In the genomic region with DNA sequence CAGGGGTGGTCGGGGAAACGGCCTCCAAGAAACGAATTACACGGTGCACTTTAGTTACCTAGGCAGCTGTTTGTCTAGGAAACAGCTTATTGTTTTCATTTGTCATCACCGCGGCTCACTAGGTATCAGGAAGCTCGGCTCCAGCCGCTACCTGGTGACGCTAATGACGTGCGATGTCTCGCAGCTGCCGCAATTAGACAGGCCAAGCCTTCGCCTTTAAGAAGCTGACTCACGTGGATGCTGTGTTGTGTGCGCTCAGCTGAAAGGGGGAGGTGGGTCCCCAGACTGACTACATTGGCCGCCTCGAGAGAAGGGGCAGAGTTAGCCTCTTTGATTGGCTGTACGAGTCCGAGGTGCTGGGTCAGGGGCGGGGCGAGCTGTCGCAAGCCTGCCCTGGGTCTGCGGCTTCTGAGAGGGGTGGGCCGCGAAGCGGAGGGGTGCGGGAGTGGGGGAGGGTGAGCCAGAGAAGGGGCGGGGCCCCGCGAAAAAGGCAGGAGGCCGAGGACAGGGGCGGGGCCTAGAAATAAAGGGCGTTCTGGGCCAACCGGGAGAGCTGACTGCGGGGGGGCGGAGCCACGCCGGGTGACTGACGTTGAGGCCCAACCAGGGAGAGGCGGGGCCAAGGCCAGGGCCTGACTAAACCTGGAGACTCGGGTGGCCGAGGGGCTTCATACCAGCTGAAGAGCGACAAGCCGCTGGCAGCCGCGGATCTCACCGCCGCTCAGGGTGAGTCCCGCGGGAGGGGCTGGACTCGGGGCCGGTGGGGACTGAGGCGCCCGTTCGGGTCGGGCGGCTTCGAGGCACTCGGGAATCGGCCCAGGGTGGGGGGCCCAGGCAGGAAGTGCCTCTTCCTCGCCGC, we compare ENCODE assay signal across 2 cellular contexts.
A peak's percentile ranks its signal among the peaks of the same experiment; 100 is the strongest.
TF ChIP-seq lines count a peak whose summit lies in the region.

A gene (plus strand): TSS at position 671 of the 859 bp plus-strand sequence. CDS start 9,645 bp downstream, outside the sequence.

TF ChIP-seq in IMR-90, 13 proteins besides CTCF, POLR2A, EP300 and RAD21:
- TF ChIP-seq, protein P1, sequence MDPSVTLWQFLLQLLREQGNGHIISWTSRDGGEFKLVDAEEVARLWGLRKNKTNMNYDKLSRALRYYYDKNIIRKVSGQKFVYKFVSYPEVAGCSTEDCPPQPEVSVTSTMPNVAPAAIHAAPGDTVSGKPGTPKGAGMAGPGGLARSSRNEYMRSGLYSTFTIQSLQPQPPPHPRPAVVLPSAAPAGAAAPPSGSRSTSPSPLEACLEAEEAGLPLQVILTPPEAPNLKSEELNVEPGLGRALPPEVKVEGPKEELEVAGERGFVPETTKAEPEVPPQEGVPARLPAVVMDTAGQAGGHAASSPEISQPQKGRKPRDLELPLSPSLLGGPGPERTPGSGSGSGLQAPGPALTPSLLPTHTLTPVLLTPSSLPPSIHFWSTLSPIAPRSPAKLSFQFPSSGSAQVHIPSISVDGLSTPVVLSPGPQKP (IDR thresholded peaks at IDR 0.05; ENCODE audit: borderline replicate concordance, low read depth, low read length), result no peak
- TF ChIP-seq MAFK (IDR thresholded peaks at IDR 0.05; ENCODE audit: low read depth, low read length), result peak; percentile 61
- 0 out of 2 replicates have a peak, but pooled peaks have one; percentile 30 for TF ChIP-seq MXI1 (IDR thresholded peaks at IDR 0.05; ENCODE audit: borderline replicate concordance, low read depth, low read length)
- TF ChIP-seq, protein P2, sequence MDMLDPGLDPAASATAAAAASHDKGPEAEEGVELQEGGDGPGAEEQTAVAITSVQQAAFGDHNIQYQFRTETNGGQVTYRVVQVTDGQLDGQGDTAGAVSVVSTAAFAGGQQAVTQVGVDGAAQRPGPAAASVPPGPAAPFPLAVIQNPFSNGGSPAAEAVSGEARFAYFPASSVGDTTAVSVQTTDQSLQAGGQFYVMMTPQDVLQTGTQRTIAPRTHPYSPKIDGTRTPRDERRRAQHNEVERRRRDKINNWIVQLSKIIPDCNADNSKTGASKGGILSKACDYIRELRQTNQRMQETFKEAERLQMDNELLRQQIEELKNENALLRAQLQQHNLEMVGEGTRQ (IDR thresholded peaks at IDR 0.05; ENCODE audit: low read depth, low read length), result peak; percentile 54
- TF ChIP-seq MAZ (IDR thresholded peaks at IDR 0.05; ENCODE audit: borderline replicate concordance, low read depth, low read length), result peak; percentile 93; the same call in 1 of the 2 replicates
- peak; percentile 48; the same call in 1 of the 2 replicates for TF ChIP-seq NFE2L2 (IDR thresholded peaks at IDR 0.05; ENCODE audit: low read depth, low read length)
- TF ChIP-seq CEBPB (IDR thresholded peaks at IDR 0.05; ENCODE audit: low read depth, low read length), result peak; percentile 93
- peak; percentile 68; the same call in 1 of the 2 replicates for TF ChIP-seq FOS (IDR thresholded peaks at IDR 0.05; ENCODE audit: low read depth, low read length)
- TF ChIP-seq RFX5 (IDR thresholded peaks at IDR 0.05; ENCODE audit: low read depth, low read length), result no peak
- TF ChIP-seq BHLHE40 (IDR thresholded peaks at IDR 0.05; ENCODE audit: low read depth, low read length), result peak; percentile 96
- TF ChIP-seq CHD1 (IDR thresholded peaks at IDR 0.05; ENCODE audit: low read depth, low read length), result no peak; the same call in 1 of the 2 replicates
- no peak for TF ChIP-seq RCOR1 (IDR thresholded peaks at IDR 0.05; ENCODE audit: insufficient replicate concordance, low read length)

TF ChIP-seq in endothelial cell of umbilical vein, 7 proteins besides CTCF, POLR2A, EP300 and RAD21:
- TF ChIP-seq, protein P3, sequence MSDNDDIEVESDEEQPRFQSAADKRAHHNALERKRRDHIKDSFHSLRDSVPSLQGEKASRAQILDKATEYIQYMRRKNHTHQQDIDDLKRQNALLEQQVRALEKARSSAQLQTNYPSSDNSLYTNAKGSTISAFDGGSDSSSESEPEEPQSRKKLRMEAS (IDR thresholded peaks at IDR 0.05; ENCODE audit: insufficient read depth, insufficient read length), result peak; percentile 83
- TF ChIP-seq POLR2AphosphoS5 (IDR thresholded peaks at IDR 0.05; ENCODE audit: insufficient read depth, low read depth, low read length) (peak; percentile 58), JUN (IDR thresholded peaks at IDR 0.05; ENCODE audit: borderline replicate concordance, insufficient read depth, insufficient read length, low read depth) (no peak), FOS (IDR thresholded peaks at IDR 0.05; ENCODE audit: borderline replicate concordance, insufficient read depth, low read length) (peak; percentile 58), MYC (IDR thresholded peaks at IDR 0.05; ENCODE audit: low read depth, low read length) (no peak)
